Comparison of ENCODE assay signal across 23 cellular contexts in the genomic region with DNA sequence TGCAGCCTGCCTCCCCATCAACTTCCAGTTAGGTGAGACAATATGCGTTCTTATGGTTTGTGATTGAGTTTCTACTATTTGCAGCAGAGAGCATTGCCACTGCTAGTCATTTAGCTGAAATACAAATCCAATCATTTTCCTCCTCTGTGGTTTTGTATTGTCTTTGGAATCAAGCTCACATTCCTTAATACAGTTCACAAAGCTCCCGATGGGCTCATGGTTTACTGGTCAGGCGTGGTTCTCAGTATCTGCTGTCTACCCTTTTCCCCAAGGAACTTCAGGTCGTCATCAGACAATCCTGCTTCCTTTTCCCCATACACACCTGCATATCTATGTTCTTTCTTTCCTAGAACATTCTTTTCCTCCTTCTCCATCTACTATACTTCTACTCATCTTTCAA.
"Had no signal": no experiment of that assay in that cellular context is flagged by ENCODE, and none has a peak within 500 bp of the region (broad histone marks: within the 10 kb centered on the region; RNA-seq: fewer than 3 reads in every experiment).

No MANE protein-coding gene starts in this region.

- H3K27me3 ChIP-seq: colonic mucosa, suprapubic skin, transverse colon had no signal

- H3K36me3 ChIP-seq: colonic mucosa, lower lobe of right lung, suprapubic skin, transverse colon had no signal

- FAIRE-seq: frontal cortex, small intestine had no signal

- H3K4me3 ChIP-seq: colonic mucosa, lower lobe of right lung, psoas muscle, suprapubic skin, transverse colon had no signal

- DNase-seq: colonic mucosa; effector CD8-positive, alpha-beta T cell; endodermal cell; hypothalamus; immature natural killer cell; islet precursor cell; left ventricle myocardium superior; lower lobe of right lung; naive thymus-derived CD8-positive, alpha-beta T cell; nephron progenitor cell; nucleus accumbens; posterior cingulate gyrus; psoas muscle; right cardiac atrium; small intestine; stimulated activated CD4-positive, alpha-beta T cell treated with anti-CD3 and anti-CD28 coated beads, Interleukin-15, amount 100 ng/mL, for 24 hours; stimulated activated CD4-positive, alpha-beta T cell treated with anti-CD3 and anti-CD28 coated beads, Interleukin-2, amount 100 ng/mL, for 48 hours; stimulated activated naive B cell treated with anti-CD40 and anti-IgM and Interleukin-4, amounts not matched to agents 10 μg/mL and 1 μg/mL and 100 μg/mL, for 72 hours; stimulated activated naive CD8-positive, alpha-beta T cell treated with anti-CD3 and anti-CD28 coated beads, Interleukin-15, amount 100 ng/mL, for 72 hours; transverse colon had no signal

- ATAC-seq: esophagus mucosa; left ventricle myocardium superior; lower lobe of right lung; naive thymus-derived CD8-positive, alpha-beta T cell; psoas muscle; right cardiac atrium; stimulated activated naive B cell treated with anti-CD40 and anti-IgM and Interleukin-4, amounts not matched to agents 10 μg/mL and 1 μg/mL and 100 μg/mL, for 72 hours; stimulated activated naive CD8-positive, alpha-beta T cell treated with anti-CD3 and anti-CD28 coated beads, Interleukin-15, amount 100 ng/mL, for 72 hours had no signal
